In the genomic region with DNA sequence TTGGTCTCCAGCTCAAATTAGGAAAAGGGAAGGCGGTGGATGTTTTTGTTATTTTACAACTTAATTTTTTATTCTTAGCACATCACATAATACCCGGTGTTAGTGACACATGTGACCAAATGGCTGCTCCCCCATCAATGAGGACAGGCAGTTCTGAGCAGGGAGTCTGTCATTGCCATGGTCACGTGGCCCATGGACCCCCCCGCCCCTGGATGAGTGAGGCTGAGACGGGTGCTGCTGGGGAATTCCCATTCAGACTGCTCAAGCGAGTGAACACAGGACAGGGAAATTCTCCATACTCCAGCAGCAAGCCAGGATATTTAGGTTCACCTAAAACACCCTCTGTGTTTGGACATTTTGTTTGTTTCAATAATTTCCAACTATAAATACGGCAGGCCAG, we compare ENCODE assay signal across 1 cellular context.
A peak's percentile ranks its signal among the peaks of the same experiment; 100 is the strongest.
TF ChIP-seq lines count a peak whose summit lies in the region.

No MANE protein-coding gene starts in this region.

TF ChIP-seq in HepG2, 621 proteins besides CTCF, POLR2A, EP300 and RAD21:
- TF ChIP-seq, protein P1, sequence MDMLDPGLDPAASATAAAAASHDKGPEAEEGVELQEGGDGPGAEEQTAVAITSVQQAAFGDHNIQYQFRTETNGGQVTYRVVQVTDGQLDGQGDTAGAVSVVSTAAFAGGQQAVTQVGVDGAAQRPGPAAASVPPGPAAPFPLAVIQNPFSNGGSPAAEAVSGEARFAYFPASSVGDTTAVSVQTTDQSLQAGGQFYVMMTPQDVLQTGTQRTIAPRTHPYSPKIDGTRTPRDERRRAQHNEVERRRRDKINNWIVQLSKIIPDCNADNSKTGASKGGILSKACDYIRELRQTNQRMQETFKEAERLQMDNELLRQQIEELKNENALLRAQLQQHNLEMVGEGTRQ (IDR thresholded peaks at IDR 0.05; ENCODE audit: low read depth, low read length) = no peak
- TF ChIP-seq, protein P1 (CRISPR knock-in tag; IDR thresholded peaks at IDR 0.05; ENCODE audit: borderline replicate concordance) = peak; percentile 53; the same call in 1 of the 2 replicates
- TF ChIP-seq ZNF558 (CRISPR knock-in tag; IDR thresholded peaks at IDR 0.05; ENCODE audit: borderline replicate concordance) = no peak
